1 cellular context compared by ENCODE assay signal in the genomic region with DNA sequence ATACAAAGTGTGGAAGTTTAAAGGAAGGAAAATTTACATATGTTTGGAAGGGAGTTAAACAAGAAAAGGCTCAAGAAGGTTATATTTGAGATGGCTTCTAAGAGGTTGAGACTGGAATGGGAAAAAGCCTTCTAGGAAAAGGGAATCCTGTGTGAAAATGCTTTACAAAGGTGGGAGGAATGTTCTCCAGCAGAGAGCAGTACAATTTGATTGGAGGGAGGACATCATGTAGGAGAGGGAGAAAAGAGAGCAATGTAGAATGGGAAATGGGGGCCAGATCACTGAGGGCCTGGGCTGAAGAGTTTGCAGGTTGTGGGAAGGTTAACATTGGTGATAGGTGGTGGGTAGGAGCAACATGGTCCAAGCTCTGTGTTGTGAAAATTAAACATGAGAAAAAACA.
TF ChIP-seq lines count a peak whose summit lies in the region.

No MANE protein-coding gene starts in this region.

TF ChIP-seq in H1, 55 proteins besides CTCF, POLR2A, EP300 and RAD21:
- no peak for TF ChIP-seq RBBP5 (IDR thresholded peaks at IDR 0.05; ENCODE audit: borderline replicate concordance, low read depth, low read length)
